Comparison of ENCODE assay signal across 17 cellular contexts in the genomic region with DNA sequence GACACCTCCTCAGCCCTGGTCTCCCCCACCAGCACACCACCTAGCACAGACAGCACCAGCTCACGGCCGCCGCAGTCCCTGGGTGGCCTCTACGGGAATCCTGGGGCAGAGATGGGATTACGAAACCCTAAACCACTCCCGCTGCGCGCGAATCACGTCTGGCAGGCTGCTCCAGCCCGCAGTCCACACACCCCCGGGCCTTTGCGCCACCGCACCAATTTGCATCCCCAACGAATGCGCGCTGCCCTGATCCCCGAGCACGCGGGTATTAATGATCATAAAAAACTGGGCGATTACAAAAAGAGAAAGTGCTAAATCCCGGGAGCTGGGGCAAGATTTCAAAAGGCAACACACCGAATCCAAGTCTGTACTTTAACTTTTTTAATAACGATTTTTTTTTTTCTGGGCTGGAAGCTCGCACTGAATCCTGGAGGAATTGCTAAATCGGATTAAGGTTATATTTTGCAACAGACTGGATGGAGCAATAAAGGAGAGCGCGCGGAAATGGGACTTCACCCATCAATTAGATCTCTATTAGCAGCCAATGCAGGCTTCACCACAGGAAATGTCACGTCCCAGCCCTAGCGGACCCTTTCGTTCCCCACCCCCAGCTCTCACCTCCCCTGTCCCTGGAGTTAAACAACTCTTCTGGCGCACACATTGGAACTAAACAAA.
A peak's percentile ranks its signal among the peaks of the same experiment; 100 is the strongest.
DNase-seq lines count a peak whose midpoint lies in the region; ATAC-seq and TF ChIP-seq lines count a peak whose summit lies in the region.
"Had no signal": no experiment of that assay in that cellular context is flagged by ENCODE, and none has a peak within 500 bp of the region (broad histone marks: within the 10 kb centered on the region; RNA-seq: fewer than 3 reads in every experiment).

No MANE protein-coding gene starts in this region.

- H3K79me2 ChIP-seq in MM.1S (ENCODE audit: low read length) = no peaks in the 10 kb centered on the region

- no peak for TF ChIP-seq CTCF in MM.1S (IDR thresholded peaks at IDR 0.05; ENCODE audit: low read length)

- no peak overlapping the region for H3K27ac ChIP-seq in MM.1S (ENCODE audit: low read length)
- H3K27ac ChIP-seq: C4-2B had no signal

- no peaks in the 10 kb centered on the region for H3K27me3 ChIP-seq in MM.1S (replicated peaks; ENCODE audit: insufficient read depth, low read length)

- no peak overlapping the region for H3K4me2 ChIP-seq in MM.1S (ENCODE audit: low read depth, low read length)

- H3F3A ChIP-seq in MM.1S (ENCODE audit: insufficient read depth, low read length) = no peaks in the 10 kb centered on the region

- H3K4me1 ChIP-seq in ES-I3 (ENCODE audit: insufficient read depth, low read length) (no peaks in the 10 kb centered on the region), MM.1S (ENCODE audit: low read length) (no peaks in the 10 kb centered on the region)

- no peaks in the 10 kb centered on the region for H4K20me1 ChIP-seq in MM.1S (ENCODE audit: insufficient read depth, low read length)

- no peaks in the 10 kb centered on the region for H3K36me3 ChIP-seq in ES-I3 (ENCODE audit: insufficient read depth, low read length)
- H3K36me3 ChIP-seq in MM.1S (replicated peaks; ENCODE audit: insufficient read depth, low read length) = no peaks in the 10 kb centered on the region
- H3K36me3 ChIP-seq: adrenal gland had no signal

- no peak overlapping the region for H2AFZ ChIP-seq in MM.1S (ENCODE audit: low read length)

- H3K9me3 ChIP-seq in ES-I3 (ENCODE audit: control insufficient read depth, insufficient read depth, low read length) (no peaks in the 10 kb centered on the region), MM.1S (replicated peaks; ENCODE audit: insufficient read depth, low read length) (no peaks in the 10 kb centered on the region)
- H3K9me3 ChIP-seq: adrenal gland had no signal

- intact Hi-C loops in left ventricle myocardium superior (cut with micrococcal nuclease) (no loop called here), posterior vena cava (cut with DNase I) (no loop called here)

- no peaks in the 10 kb centered on the region for H3K9me2 ChIP-seq in MM.1S (replicated peaks; ENCODE audit: insufficient read depth, low read length)

- peak; percentile 23 for ATAC-seq in left ventricle myocardium superior
- no peak for ATAC-seq in HG02798 (IDR thresholded peaks at IDR 0.05; ENCODE audit: poor library complexity, unreplicated experiment)
- no peak for ATAC-seq in GM18520 (IDR thresholded peaks at IDR 0.05; ENCODE audit: unreplicated experiment)
- ATAC-seq: PC-3; stimulated activated effector memory CD8-positive, alpha-beta T cell treated with anti-CD3 and anti-CD28 coated beads, Interleukin-12 subunit alpha, Interleukin-12 subunit beta, amount 100 ng/mL, for 72 hours had no signal

- DNase-seq in NCI-H524 treated with DMSO at 0.1 percent for 48 hours (lab: John Stamatoyannopoulos, UW) = peak; percentile 63
- DNase-seq in left ventricle myocardium superior = peak; percentile 30
- DNase-seq in posterior vena cava (ENCODE audit: low spot score) = peak; percentile 67
- DNase-seq in MM.1S = no peak
- no peak for DNase-seq in Kasumi-1 (lab: John Stamatoyannopoulos, UW)
- DNase-seq: activated CD8-positive, alpha-beta memory T cell treated with anti-CD3 and anti-CD28 coated beads, Interleukin-2, amount 50 U/mL, for 4 hours; cortex of kidney; kidney; NCI-H345; PC-3; stimulated activated CD4-positive, alpha-beta T cell treated with anti-CD3 and anti-CD28 coated beads, Interleukin-4, amount 100 ng/mL, for 24 hours had no signal

- no peak overlapping the region for H3K4me3 ChIP-seq in MM.1S (ENCODE audit: low read length)
- H3K4me3 ChIP-seq: adrenal gland had no signal

- H3K9ac ChIP-seq in ES-I3 (ENCODE audit: low read depth, low read length) = peak overlapping the region; percentile 26; the same call in 1 of the 2 replicates
- no peak overlapping the region for H3K9ac ChIP-seq in MM.1S (ENCODE audit: low read length)

Comparison
In these comparisons a context has a peak if more than half of its experiments do, and no peak if none do; other contexts are left out.
1. DNase-seq: peak in NCI-H524 treated with DMSO at 0.1 percent for 48 hours (single experiment), left ventricle myocardium superior (single experiment) and posterior vena cava (single experiment); none in MM.1S (single experiment) and Kasumi-1 (0 of 2).